ENCODE assay signal across 8 cellular contexts in genomic region chr10:110870823-110871235, GRCh38. TPM values are rescaled to one million over a fixed set of nuclear protein-coding genes. Genes with fewer than 3 reads are reported as not detected.
DNase-seq lines count a peak whose midpoint lies in the region; ATAC-seq and TF ChIP-seq lines count a peak whose summit lies in the region.

No MANE protein-coding gene starts in this region.

- no TSS peak for BruUV-seq in MCF 10A (replicated peaks; lab: Mats Ljungman, UMichigan)

- TF ChIP-seq CTCF in 22Rv1 (IDR thresholded peaks at IDR 0.05), result no peak
- TF ChIP-seq CTCF in MCF 10A (IDR thresholded peaks at IDR 0.05; ENCODE audit: unreplicated experiment), result no peak

- H3K4me1 Mint-ChIP-seq in MCF 10A (ENCODE audit: insufficient read depth, unreplicated experiment), result peaks cover 36% of the 10 kb centered on the region

- DNase-seq in MCF 10A (ENCODE audit: unreplicated experiment) (no peak), UCSD-AML1 (lab: John Stamatoyannopoulos, UW; ENCODE audit: unreplicated experiment) (no peak), NCI-H446 (lab: John Stamatoyannopoulos, UW) (no peak)

- H3K4me3 Mint-ChIP-seq in MCF 10A (ENCODE audit: unreplicated experiment), result peak overlapping the region; percentile 78

- no peaks in the 10 kb centered on the region for H3K9me3 Mint-ChIP-seq in MCF 10A (ENCODE audit: unreplicated experiment)

- CTCF ChIA-PET in MCF 10A (lab: Yijun Ruan, JAX), result interaction anchor here (0.8 to 1.1 kb wide), 3 partner anchors 8 to 198 kb away, joined by 3 to 4 read pairs (median 3); no protein-coding TSS in a partner anchor

- H3K36me3 ChIP-seq in HUES64 (ENCODE audit: insufficient read depth, low read length), result no peaks in the 10 kb centered on the region
- H3K36me3 ChIP-seq in mucosa of stomach (ENCODE audit: control insufficient read depth, insufficient read depth, low read length), result no peaks in the 10 kb centered on the region

- ATAC-seq in HG03175 (IDR thresholded peaks at IDR 0.05; ENCODE audit: unreplicated experiment) (no peak), HG02870 (IDR thresholded peaks at IDR 0.05; ENCODE audit: unreplicated experiment) (no peak)

- POLR2A ChIA-PET in MCF 10A (lab: Yijun Ruan, JAX), result interaction anchor here (0.7 to 1.6 kb wide), 18 partner anchors 9 to 260 kb away, joined by 3 to 45 read pairs (median 6); no protein-coding TSS in a partner anchor

- no peaks in the 10 kb centered on the region for H3K9me3 ChIP-seq in HUES64 (ENCODE audit: insufficient read depth, low read depth, low read length)
- H3K9me3 ChIP-seq in mucosa of stomach (ENCODE audit: control insufficient read depth, low read length), result no peaks in the 10 kb centered on the region

- peaks cover 20% of the 10 kb centered on the region for H3K4me1 ChIP-seq in HUES64 (ENCODE audit: insufficient read depth, low read length)
- H3K4me1 ChIP-seq in mucosa of stomach (ENCODE audit: control insufficient read depth, insufficient read depth, low read length), result peaks cover 32% of the 10 kb centered on the region

- no peaks in the 10 kb centered on the region for H3K27me3 ChIP-seq in HUES64 (ENCODE audit: insufficient read depth, low read length)
- H3K27me3 ChIP-seq in mucosa of stomach (ENCODE audit: control insufficient read depth, insufficient read depth, low read length), result no peaks in the 10 kb centered on the region

- 82% methylated on average over 10 of the region's 10 CpGs for WGBS in HUES64

- peak overlapping the region; percentile 62 for H3K27ac ChIP-seq in 22Rv1
- peak overlapping the region; percentile 80 for H3K27ac ChIP-seq in HUES64 (ENCODE audit: low read depth, low read length)

- H3K27me3 Mint-ChIP-seq in MCF 10A (ENCODE audit: insufficient read depth, unreplicated experiment), result no peaks in the 10 kb centered on the region

- H3K27ac Mint-ChIP-seq in MCF 10A (ENCODE audit: low read depth, unreplicated experiment), result peak overlapping the region; percentile 91

- H3K36me3 Mint-ChIP-seq in MCF 10A (ENCODE audit: insufficient read depth, unreplicated experiment), result peaks cover 26% of the 10 kb centered on the region

- H3K4me3 ChIP-seq in HUES64 (ENCODE audit: low read length) (peak overlapping the region; percentile 71), mucosa of stomach (ENCODE audit: low read length) (peak overlapping the region; percentile 39)

- intact Hi-C loops in MCF 10A (cut with micrococcal nuclease), result loop anchor here (1.0 to 5.0 kb wide), 2 partner anchors 69 to 564 kb away; no protein-coding TSS in a partner anchor

- H3K9ac ChIP-seq in HUES64 (ENCODE audit: low read depth, low read length) (peak overlapping the region; percentile 74), mucosa of stomach (ENCODE audit: low read length) (peak overlapping the region; percentile 87)

RNA-seq across cellular contexts. Expression of gene PDCD4, which starts 0.9 kb away (rescaled TPM):
- 11.2 TPM for polyA plus RNA-seq in HUES64 (2013, experiment 1 of 2)
- 30.2 TPM for polyA plus RNA-seq in HUES64 (2013, experiment 2 of 2)
- total RNA-seq in MCF 10A (2022), result 80.7 and 133 TPM in 2 replicates

RNA-seq across cellular contexts. Expression of gene BBIP1, which starts 48.2 kb away (rescaled TPM):
- 17.7 TPM for polyA plus RNA-seq in HUES64 (2013, experiment 1 of 2)
- 31.6 TPM for polyA plus RNA-seq in HUES64 (2013, experiment 2 of 2)
- 46.9 and 68.7 TPM in 2 replicates for total RNA-seq in MCF 10A (2022)

RNA-seq across cellular contexts. Expression of gene SHOC2, which starts 48.6 kb away (rescaled TPM):
- polyA plus RNA-seq in HUES64 (2013, experiment 1 of 2), result 16.3 TPM
- 18.4 TPM for polyA plus RNA-seq in HUES64 (2013, experiment 2 of 2)
- 59.8 and 60.6 TPM in 2 replicates for total RNA-seq in MCF 10A (2022)
